Comparison of ENCODE assay signal across 7 cellular contexts in genomic region chr15:75107905-75108838, GRCh38.
DNase-seq lines count a peak whose midpoint lies in the region; ATAC-seq and TF ChIP-seq lines count a peak whose summit lies in the region.

No MANE protein-coding gene starts in this region.

- H3K4me1 Mint-ChIP-seq in stimulated activated memory B cell treated with anti-CD40 and anti-IgM and Interleukin-4, amounts not matched to agents 10 μg/mL and 1 μg/mL and 100 μg/mL, for 72 hours, result peaks cover 75% of the 10 kb centered on the region

- intact Hi-C loops in left colon (cut with DNase I, micrococcal nuclease), result no loop called here

- CTCF ChIA-PET in RWPE1 (lab: Yijun Ruan, JAX), result interaction anchor here (0.7 to 1.0 kb wide), 2 partner anchors 75 to 83 kb away, joined by 4 read pairs; no protein-coding TSS in a partner anchor

- peak overlapping the region; percentile 48 for H3K4me3 Mint-ChIP-seq in stimulated activated memory B cell treated with anti-CD40 and anti-IgM and Interleukin-4, amounts not matched to agents 10 μg/mL and 1 μg/mL and 100 μg/mL, for 72 hours

- in situ Hi-C loops in G401 (cut with HindIII; ENCODE audit: low sequenced_read_pairs), result no loop called here

- H3K36me3 Mint-ChIP-seq in stimulated activated memory B cell treated with anti-CD40 and anti-IgM and Interleukin-4, amounts not matched to agents 10 μg/mL and 1 μg/mL and 100 μg/mL, for 72 hours, result no peaks in the 10 kb centered on the region

- H3K27me3 Mint-ChIP-seq in stimulated activated memory B cell treated with anti-CD40 and anti-IgM and Interleukin-4, amounts not matched to agents 10 μg/mL and 1 μg/mL and 100 μg/mL, for 72 hours, result peaks cover 7% of the 10 kb centered on the region

- H3K27ac Mint-ChIP-seq in stimulated activated memory B cell treated with anti-CD40 and anti-IgM and Interleukin-4, amounts not matched to agents 10 μg/mL and 1 μg/mL and 100 μg/mL, for 72 hours, result peak overlapping the region; percentile 77

- peak overlapping the region; percentile 46 for H3K27ac ChIP-seq in RWPE1

- H3K9me3 Mint-ChIP-seq in stimulated activated memory B cell treated with anti-CD40 and anti-IgM and Interleukin-4, amounts not matched to agents 10 μg/mL and 1 μg/mL and 100 μg/mL, for 72 hours, result peaks cover 3% of the 10 kb centered on the region

- no peak for TF ChIP-seq CTCF in RWPE1 (conservative IDR thresholded peaks at IDR 0.05; ENCODE audit: low read depth)
- TF ChIP-seq CTCF in omental fat pad (IDR thresholded peaks at IDR 0.05), result no peak

- ATAC-seq in left colon, result peak; percentile 26
- peak; percentile 88 for ATAC-seq in stimulated activated memory B cell treated with anti-CD40 and anti-IgM and Interleukin-4, amounts not matched to agents 10 μg/mL and 1 μg/mL and 100 μg/mL, for 72 hours
- ATAC-seq in omental fat pad (ENCODE audit: low FRiP score), result no peak

- POLR2A ChIA-PET in RWPE1 (lab: Yijun Ruan, JAX; ENCODE audit: low non-redundant PET), result interaction anchor here (1.3 kb wide), 1 partner anchor 99 kb away, joined by 3 read pairs; no protein-coding TSS in a partner anchor

- peak; percentile 85 for DNase-seq in H4 (ENCODE audit: low spot score)
- DNase-seq in RWPE1 (ENCODE audit: low spot score), result peak; percentile 80
- DNase-seq in activated gamma-delta T cell treated with anti-CD3 and anti-CD28 coated beads, Interleukin-2, amount 50 U/mL, for 16 hours (ENCODE audit: low read depth), result peak; percentile 63
- DNase-seq in left colon, result peak; percentile 33 to 66
- DNase-seq in omental fat pad (ENCODE audit: low spot score), result no peak
- DNase-seq in G401 (ENCODE audit: low spot score), result no peak

Comparison
In these comparisons a context has a peak if more than half of its experiments do, and no peak if none do; other contexts are left out.
1. DNase-seq: peak in H4 (single experiment), RWPE1 (single experiment), activated gamma-delta T cell treated with anti-CD3 and anti-CD28 coated beads, Interleukin-2, amount 50 U/mL, for 16 hours (single experiment) and left colon (2 of 2); none in omental fat pad (single experiment) and G401 (single experiment).